Comparison of ENCODE assay signal across 12 cellular contexts in the genomic region with DNA sequence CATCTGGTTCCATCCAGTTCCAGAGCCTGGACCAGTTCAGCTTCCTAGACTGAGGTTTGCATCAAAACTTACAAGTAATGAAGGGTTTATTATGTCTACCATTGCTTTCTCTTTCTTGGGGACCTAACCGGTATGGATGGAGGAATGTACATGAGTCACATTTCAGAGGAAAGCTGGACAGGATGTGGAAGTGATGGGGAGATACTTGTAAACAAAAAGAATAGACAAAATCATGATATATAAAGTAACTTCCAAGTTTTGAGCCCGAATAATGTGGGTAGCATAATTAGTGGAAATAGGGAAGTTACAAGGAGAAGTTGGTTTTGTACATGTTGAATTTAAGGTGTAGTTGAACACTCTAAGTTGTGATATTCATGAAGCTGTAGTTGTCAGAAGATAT. TPM values are rescaled to one million over a fixed set of nuclear protein-coding genes. Genes with fewer than 3 reads are reported as not detected.
DNase-seq lines count a peak whose midpoint lies in the region; ATAC-seq, FAIRE-seq and TF ChIP-seq lines count a peak whose summit lies in the region.
"Had no signal": no experiment of that assay in that cellular context is flagged by ENCODE, and none has a peak within 500 bp of the region (broad histone marks: within the 10 kb centered on the region; RNA-seq: fewer than 3 reads in every experiment).

No MANE protein-coding gene starts in this region.

- H3K9me3 ChIP-seq in heart right ventricle (no peaks in the 10 kb centered on the region), right cardiac atrium (ENCODE audit: control insufficient read depth, low read length) (no peaks in the 10 kb centered on the region)
- H3K9me3 ChIP-seq: tibial nerve had no signal

- H3K4me1 Mint-ChIP-seq in WTC11 = peaks cover 36% of the 10 kb centered on the region
- H3K4me1 Mint-ChIP-seq: naive B cell had no signal

- no peaks in the 10 kb centered on the region for H3K36me3 Mint-ChIP-seq in WTC11
- H3K36me3 Mint-ChIP-seq: naive B cell had no signal

- H3K27me3 ChIP-seq in heart right ventricle (no peaks in the 10 kb centered on the region), right cardiac atrium (ENCODE audit: control insufficient read depth, insufficient read depth) (no peaks in the 10 kb centered on the region)
- H3K27me3 ChIP-seq: tibial nerve had no signal

- no peaks in the 10 kb centered on the region for H3K27me3 Mint-ChIP-seq in WTC11 (ENCODE audit: low read depth)

- ATAC-seq in heart right ventricle (no peak), right cardiac atrium (no peak), WTC11 (no peak), left colon (peak; percentile 13), HG02763 (IDR thresholded peaks at IDR 0.05; ENCODE audit: unreplicated experiment) (no peak)

- H3K4me3 ChIP-seq in heart right ventricle (no peak overlapping the region), right cardiac atrium (ENCODE audit: low read length) (no peak overlapping the region)
- H3K4me3 ChIP-seq: tibial nerve had no signal

- CTCF ChIA-PET in WTC11 (lab: Charles Lee) = no interaction called here

- H3K36me3 ChIP-seq in heart right ventricle = no peaks in the 10 kb centered on the region
- H3K36me3 ChIP-seq: tibial nerve had no signal

- peak overlapping the region in 6 of 10 donors; percentile 0 to 68 (median 46) for H3K27ac ChIP-seq in heart right ventricle
- H3K27ac ChIP-seq in right cardiac atrium (ENCODE audit: low read length) = no peak overlapping the region

- intact Hi-C loops in heart right ventricle (cut with DNase I) = no loop called here
- intact Hi-C loops in right cardiac atrium (cut with DNase I) = no loop called here
- intact Hi-C loops in left colon (cut with DNase I, micrococcal nuclease) = no loop called here

- no peak overlapping the region for H3K4me3 Mint-ChIP-seq in WTC11
- H3K4me3 Mint-ChIP-seq: naive B cell had no signal

- TF ChIP-seq CTCF in heart right ventricle (IDR thresholded peaks at IDR 0.05) (no peak), WTC11 (IDR thresholded peaks at IDR 0.05) (no peak)

- FAIRE-seq in urothelium cell line (lab: Jason Lieb, UNC) = no peak

- POLR2A ChIA-PET in WTC11 (lab: Charles Lee) = interaction anchor here (0.5 kb wide), 1 partner anchor 48 kb away, joined by 3 read pairs; no protein-coding TSS in a partner anchor

- peak overlapping the region; percentile 31; the same call in 1 of the 2 replicates for H3K27ac Mint-ChIP-seq in WTC11
- H3K27ac Mint-ChIP-seq: naive B cell had no signal

- no peaks in the 10 kb centered on the region for H3K9me3 Mint-ChIP-seq in WTC11

- DNase-seq in heart right ventricle = no peak
- DNase-seq in right cardiac atrium = no peak
- DNase-seq in WTC11 (ENCODE audit: low spot score) = no peak
- no peak for DNase-seq in left colon
- peak; percentile 13 for DNase-seq in urothelium cell line (ENCODE audit: low spot score)
- no peak for DNase-seq in NCI-H2029 (lab: John Stamatoyannopoulos, UW)
- DNase-seq in NCI-H1694 treated with DMSO at 0.1 percent for 48 hours (lab: John Stamatoyannopoulos, UW) = no peak
- DNase-seq: activated CD8-positive, alpha-beta memory T cell treated with anti-CD3 and anti-CD28 coated beads, Interleukin-2, amount 50 U/mL, for 48 hours; naive B cell; stimulated activated CD4-positive, alpha-beta T cell treated with anti-CD3 and anti-CD28 coated beads, Interleukin-4, amount 100 ng/mL, for 24 hours had no signal

- WGBS in heart right ventricle, 2 donors = 22 to 32% methylated on average over 2 of the region's 2 CpGs
- WGBS in right cardiac atrium = 18% methylated on average over 2 of the region's 2 CpGs

- H3K4me1 ChIP-seq in heart right ventricle (peaks cover 16 to 91% (median 78%) of the 10 kb centered on the region in 9 donors), right cardiac atrium (ENCODE audit: control insufficient read depth, insufficient read depth, low read length) (peaks cover 17% of the 10 kb centered on the region)

TF ChIP-seq in WTC11, 78 proteins besides CTCF, POLR2A, EP300 and RAD21:
- no peak for TF ChIP-seq FOXJ3 (CRISPR knock-in tag; IDR thresholded peaks at IDR 0.05; ENCODE audit: borderline replicate concordance)
- TF ChIP-seq ELF4 (CRISPR knock-in tag; IDR thresholded peaks at IDR 0.05; ENCODE audit: low read depth) = no peak
- TF ChIP-seq, protein P1, sequence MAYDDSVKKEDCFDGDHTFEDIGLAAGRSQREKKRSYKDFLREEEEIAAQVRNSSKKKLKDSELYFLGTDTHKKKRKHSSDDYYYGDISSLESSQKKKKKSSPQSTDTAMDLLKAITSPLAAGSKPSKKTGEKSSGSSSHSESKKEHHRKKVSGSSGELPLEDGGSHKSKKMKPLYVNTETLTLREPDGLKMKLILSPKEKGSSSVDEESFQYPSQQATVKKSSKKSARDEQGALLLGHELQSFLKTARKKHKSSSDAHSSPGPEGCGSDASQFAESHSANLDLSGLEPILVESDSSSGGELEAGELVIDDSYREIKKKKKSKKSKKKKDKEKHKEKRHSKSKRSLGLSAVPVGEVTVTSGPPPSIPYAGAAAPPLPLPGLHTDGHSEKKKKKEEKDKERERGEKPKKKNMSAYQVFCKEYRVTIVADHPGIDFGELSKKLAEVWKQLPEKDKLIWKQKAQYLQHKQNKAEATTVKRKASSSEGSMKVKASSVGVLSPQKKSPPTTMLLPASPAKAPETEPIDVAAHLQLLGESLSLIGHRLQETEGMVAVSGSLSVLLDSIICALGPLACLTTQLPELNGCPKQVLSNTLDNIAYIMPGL (CRISPR knock-in tag; IDR thresholded peaks at IDR 0.05) = no peak
- no peak for TF ChIP-seq RELA (CRISPR knock-in tag; IDR thresholded peaks at IDR 0.05; ENCODE audit: borderline replicate concordance)
- no peak for TF ChIP-seq ESRRA (CRISPR knock-in tag; IDR thresholded peaks at IDR 0.05; ENCODE audit: borderline replicate concordance)

RNA-seq across cellular contexts. Expression of a gene that starts 14.9 kb away (rescaled TPM):
- total RNA-seq in heart right ventricle (10 to 100 TPM; 34.1 to 89.7 (median 53.4) TPM), right cardiac atrium (10 to 100 TPM; 37.0 to 59.5 (median 48.3) TPM), WTC11 (2021) (8.2 to 10.2 TPM (median 8.6 TPM) in 3 replicates), left colon (10 to 100 TPM; 69.0 TPM)
- polyA plus RNA-seq in heart right ventricle (10 to 100 TPM in 1 of 2 donors, 1 to 10 TPM in 1; 8.5 to 17.8 TPM), right cardiac atrium (16.4 TPM)
